Comparison of ENCODE assay signal across 8 cellular contexts in the genomic region with DNA sequence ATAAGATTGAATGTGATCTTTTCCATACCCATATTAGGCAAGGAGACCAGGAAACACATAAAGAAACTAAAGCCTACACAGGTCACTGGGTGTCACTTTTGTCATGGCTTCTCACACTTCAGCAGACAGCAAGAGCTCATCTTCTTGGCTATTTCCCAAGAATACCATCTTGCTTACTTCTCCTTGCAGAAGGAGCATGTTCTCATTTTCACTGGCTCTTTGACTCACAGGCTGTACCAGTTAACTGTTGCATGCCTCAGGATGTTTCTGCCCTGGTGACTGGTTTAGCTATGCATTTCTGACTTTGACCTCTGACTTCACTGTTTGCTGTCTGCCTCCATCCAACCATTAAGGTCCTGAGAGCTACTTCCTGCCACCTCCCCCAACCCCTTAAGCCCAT. TPM values are rescaled to one million over a fixed set of nuclear protein-coding genes. Genes with fewer than 3 reads are reported as not detected.
DNase-seq lines count a peak whose midpoint lies in the region; ATAC-seq and TF ChIP-seq lines count a peak whose summit lies in the region.

No MANE protein-coding gene starts in this region.

- no peaks in the 10 kb centered on the region for H3K36me3 ChIP-seq in sigmoid colon
- no peaks in the 10 kb centered on the region for H3K36me3 ChIP-seq in suprapubic skin

- H3K9me3 ChIP-seq in sigmoid colon, result no peaks in the 10 kb centered on the region
- H3K9me3 ChIP-seq in suprapubic skin, result no peaks in the 10 kb centered on the region

- TF ChIP-seq EP300 in sigmoid colon (IDR thresholded peaks at IDR 0.05) (no peak), suprapubic skin (IDR thresholded peaks at IDR 0.05) (no peak)

- H3K4me1 ChIP-seq in sigmoid colon, result peaks cover 0 to 8% (median 3%) of the 10 kb centered on the region in 4 donors
- peaks cover 4% of the 10 kb centered on the region for H3K4me1 ChIP-seq in suprapubic skin

- TF ChIP-seq CTCF in sigmoid colon (IDR thresholded peaks at IDR 0.05) (no peak), suprapubic skin (IDR thresholded peaks at IDR 0.05) (no peak)

- no peak overlapping the region for H3K27ac ChIP-seq in sigmoid colon
- no peak overlapping the region for H3K27ac ChIP-seq in suprapubic skin

- H3K4me3 ChIP-seq in sigmoid colon (no peak overlapping the region), suprapubic skin (no peak overlapping the region)

- DNase-seq in Right ventricle myocardium inferior (ENCODE audit: missing footprints) (no peak), cardiac septum (ENCODE audit: low spot score) (no peak), SW 1271 (lab: John Stamatoyannopoulos, UW) (peak; percentile 57 to 95), iPS-NIHi7 (ENCODE audit: extremely low spot score) (peak; percentile 26), sigmoid colon (no peak), suprapubic skin (ENCODE audit: low spot score in 2 of 2) (no peak)
- no peak for DNase-seq in stimulated activated CD4-positive, alpha-beta T cell treated with anti-CD3 and anti-CD28 coated beads, Interleukin-12 subunit alpha, Interleukin-12 subunit beta, amount 100 ng/mL, for 4 hours

- ATAC-seq in Right ventricle myocardium inferior (peak; percentile 53), HG03354 (IDR thresholded peaks at IDR 0.05; ENCODE audit: poor library complexity, severe bottlenecking, unreplicated experiment) (peak; percentile 85)

- H3K27me3 ChIP-seq in sigmoid colon (no peaks in the 10 kb centered on the region), suprapubic skin (no peaks in the 10 kb centered on the region)

- intact Hi-C loops in Right ventricle myocardium inferior (cut with DNase I) (no loop called here), cardiac septum (cut with DNase I) (no loop called here), sigmoid colon (cut with DNase I) (no loop called here)

- TF ChIP-seq POLR2A in sigmoid colon (IDR thresholded peaks at IDR 0.05), result no peak
- no peak for TF ChIP-seq POLR2A in suprapubic skin (IDR thresholded peaks at IDR 0.05)

RNA-seq across cellular contexts. Expression of a gene that starts 40.3 kb away (rescaled TPM):
- total RNA-seq in Right ventricle myocardium inferior, result 9.1 TPM
- total RNA-seq in cardiac septum, result 7.7 TPM
- 10 to 100 TPM; 23.0 to 58.5 (median 30.6) TPM for total RNA-seq in sigmoid colon
- polyA plus RNA-seq in sigmoid colon, result 1 to 10 TPM; 3.2 to 6.0 (median 5.4) TPM
- 10 to 100 TPM; 35.5 to 73.3 (median 65.7) TPM for total RNA-seq in suprapubic skin

Comparison
In these comparisons a context has a peak if more than half of its experiments do, and no peak if none do; other contexts are left out.
1. DNase-seq: peak in SW 1271 (2 of 2) and iPS-NIHi7 (single experiment); none in Right ventricle myocardium inferior (single experiment), cardiac septum (single experiment), stimulated activated CD4-positive, alpha-beta T cell treated with anti-CD3 and anti-CD28 coated beads, Interleukin-12 subunit alpha, Interleukin-12 subunit beta, amount 100 ng/mL, for 4 hours (single experiment), sigmoid colon (single experiment) and suprapubic skin (0 of 2).